ENCODE assay signal across 11 cellular contexts in genomic region chr9:124263800-124264426, GRCh38. TPM values are rescaled to one million over a fixed set of nuclear protein-coding genes. Genes with fewer than 3 reads are reported as not detected.
DNase-seq lines count a peak whose midpoint lies in the region; ATAC-seq and TF ChIP-seq lines count a peak whose summit lies in the region.
"Had no signal": no experiment of that assay in that cellular context is flagged by ENCODE, and none has a peak within 500 bp of the region (broad histone marks: within the 10 kb centered on the region; RNA-seq: fewer than 3 reads in every experiment).

No MANE protein-coding gene starts in this region.

- H3K27me3 ChIP-seq in RWPE2 (ENCODE audit: insufficient read depth, poor library complexity, severe bottlenecking) (no peaks in the 10 kb centered on the region), liver (ENCODE audit: control insufficient read depth in 4 of 4, insufficient read depth in 4 of 4, low read length in 3 of 4) (no peaks in the 10 kb centered on the region)

- no peak for DNase-seq in RWPE2 (ENCODE audit: low spot score)
- DNase-seq in stimulated activated naive B cell treated with anti-CD40 and anti-IgM and Interleukin-4, amounts not matched to agents 10 μg/mL and 1 μg/mL and 100 μg/mL, for 72 hours: no peak
- DNase-seq in NCI-H1694 treated with DMSO at 0.1 percent for 48 hours (lab: John Stamatoyannopoulos, UW): no peak
- DNase-seq: activated effector memory CD4-positive, alpha-beta T cell treated with anti-CD3 and anti-CD28 coated beads, Interleukin-2, amount 50 U/mL, for 16 hours; NCI-H1694; RPMI8226 had no signal

- H3K36me3 Mint-ChIP-seq in stimulated activated naive B cell treated with anti-CD40 and anti-IgM and Interleukin-4, amounts not matched to agents 10 μg/mL and 1 μg/mL and 100 μg/mL, for 72 hours: peaks cover 13 to 33% of the 10 kb centered on the region in 2 donors

- ATAC-seq in GM18873 (IDR thresholded peaks at IDR 0.05; ENCODE audit: low FRiP score, unreplicated experiment) (peak; percentile 42), RWPE2 (ENCODE audit: low read depth) (no peak), GM18517 (IDR thresholded peaks at IDR 0.05; ENCODE audit: unreplicated experiment) (no peak), HG02840 (IDR thresholded peaks at IDR 0.05; ENCODE audit: low FRiP score, unreplicated experiment) (no peak)
- ATAC-seq in stimulated activated naive B cell treated with anti-CD40 and anti-IgM and Interleukin-4, amounts not matched to agents 10 μg/mL and 1 μg/mL and 100 μg/mL, for 72 hours (replicated peaks): no peak

- WGBS in liver: 32% methylated on average over 22 of the region's 22 CpGs

- H3K27ac ChIP-seq in RWPE2 (ENCODE audit: poor library complexity, severe bottlenecking): peak overlapping the region; percentile 93
- H3K27ac ChIP-seq in liver (ENCODE audit: low read depth in 1 of 2, low read length in 2 of 2): peak overlapping the region; percentile 97 to 98
- H3K27ac ChIP-seq: VCaP had no signal

- H3K4me3 ChIP-seq in RWPE2 (ENCODE audit: severe bottlenecking): no peak overlapping the region
- H3K4me3 ChIP-seq in liver (ENCODE audit: low read depth in 1 of 3, low read length in 3 of 3): no peak overlapping the region

- H3K36me3 ChIP-seq in RWPE2 (ENCODE audit: low read depth) (peaks cover 28% of the 10 kb centered on the region), liver (ENCODE audit: control insufficient read depth in 4 of 4, insufficient read depth in 3 of 4, low read depth in 1 of 4, low read length in 3 of 4) (no peaks in the 10 kb centered on the region)

- no peak overlapping the region for H3K4me3 Mint-ChIP-seq in stimulated activated naive B cell treated with anti-CD40 and anti-IgM and Interleukin-4, amounts not matched to agents 10 μg/mL and 1 μg/mL and 100 μg/mL, for 72 hours

- H3K4me1 ChIP-seq in RWPE2 (ENCODE audit: insufficient read depth, poor library complexity, severe bottlenecking): peaks cover 52% of the 10 kb centered on the region
- H3K4me1 ChIP-seq in liver (ENCODE audit: control insufficient read depth in 4 of 4, insufficient read depth in 4 of 4, low read length in 3 of 4): peaks cover 21 to 74% (median 48%) of the 10 kb centered on the region in 4 donors

- no peaks in the 10 kb centered on the region for H3K9me3 ChIP-seq in RWPE2 (ENCODE audit: severe bottlenecking)
- H3K9me3 ChIP-seq in liver (ENCODE audit: control insufficient read depth in 4 of 4, low read length in 3 of 4): no peaks in the 10 kb centered on the region

- H3K9ac ChIP-seq in liver (ENCODE audit: low read depth in 1 of 2, low read length in 2 of 2): peak overlapping the region in 1 of 2 donors; percentile 66

- H3K4me1 Mint-ChIP-seq in stimulated activated naive B cell treated with anti-CD40 and anti-IgM and Interleukin-4, amounts not matched to agents 10 μg/mL and 1 μg/mL and 100 μg/mL, for 72 hours: peaks cover 61 to 97% of the 10 kb centered on the region in 2 donors

- peak in 1 of 2 donors; percentile 29 for TF ChIP-seq RAD21 in liver (IDR thresholded peaks at IDR 0.05)

- peak overlapping the region; percentile 84 for H3K27ac Mint-ChIP-seq in stimulated activated naive B cell treated with anti-CD40 and anti-IgM and Interleukin-4, amounts not matched to agents 10 μg/mL and 1 μg/mL and 100 μg/mL, for 72 hours

- H3K9me3 Mint-ChIP-seq in stimulated activated naive B cell treated with anti-CD40 and anti-IgM and Interleukin-4, amounts not matched to agents 10 μg/mL and 1 μg/mL and 100 μg/mL, for 72 hours: no peaks in the 10 kb centered on the region

- TF ChIP-seq CTCF in RWPE2 (IDR thresholded peaks at IDR 0.05; ENCODE audit: poor library complexity, severe bottlenecking) (no peak), liver (IDR thresholded peaks at IDR 0.05; ENCODE audit: low read depth, low read length, missing input control) (no peak)

- H3K27me3 Mint-ChIP-seq in stimulated activated naive B cell treated with anti-CD40 and anti-IgM and Interleukin-4, amounts not matched to agents 10 μg/mL and 1 μg/mL and 100 μg/mL, for 72 hours: no peaks in the 10 kb centered on the region

TF ChIP-seq in liver, 16 proteins besides CTCF, POLR2A, EP300 and RAD21:
- no peak for TF ChIP-seq ATF3 (IDR thresholded peaks at IDR 0.05)
- peak; percentile 5 to 19 for TF ChIP-seq HNF4A (conservative IDR thresholded peaks at IDR 0.05)
- peak in 1 of 2 donors; percentile 7 for TF ChIP-seq RXRA (IDR thresholded peaks at IDR 0.05)
- TF ChIP-seq SP1 (IDR thresholded peaks at IDR 0.05): peak; percentile 22
- TF ChIP-seq, protein P1, sequence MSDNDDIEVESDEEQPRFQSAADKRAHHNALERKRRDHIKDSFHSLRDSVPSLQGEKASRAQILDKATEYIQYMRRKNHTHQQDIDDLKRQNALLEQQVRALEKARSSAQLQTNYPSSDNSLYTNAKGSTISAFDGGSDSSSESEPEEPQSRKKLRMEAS (IDR thresholded peaks at IDR 0.05): peak; percentile 34
- TF ChIP-seq, protein P2, sequence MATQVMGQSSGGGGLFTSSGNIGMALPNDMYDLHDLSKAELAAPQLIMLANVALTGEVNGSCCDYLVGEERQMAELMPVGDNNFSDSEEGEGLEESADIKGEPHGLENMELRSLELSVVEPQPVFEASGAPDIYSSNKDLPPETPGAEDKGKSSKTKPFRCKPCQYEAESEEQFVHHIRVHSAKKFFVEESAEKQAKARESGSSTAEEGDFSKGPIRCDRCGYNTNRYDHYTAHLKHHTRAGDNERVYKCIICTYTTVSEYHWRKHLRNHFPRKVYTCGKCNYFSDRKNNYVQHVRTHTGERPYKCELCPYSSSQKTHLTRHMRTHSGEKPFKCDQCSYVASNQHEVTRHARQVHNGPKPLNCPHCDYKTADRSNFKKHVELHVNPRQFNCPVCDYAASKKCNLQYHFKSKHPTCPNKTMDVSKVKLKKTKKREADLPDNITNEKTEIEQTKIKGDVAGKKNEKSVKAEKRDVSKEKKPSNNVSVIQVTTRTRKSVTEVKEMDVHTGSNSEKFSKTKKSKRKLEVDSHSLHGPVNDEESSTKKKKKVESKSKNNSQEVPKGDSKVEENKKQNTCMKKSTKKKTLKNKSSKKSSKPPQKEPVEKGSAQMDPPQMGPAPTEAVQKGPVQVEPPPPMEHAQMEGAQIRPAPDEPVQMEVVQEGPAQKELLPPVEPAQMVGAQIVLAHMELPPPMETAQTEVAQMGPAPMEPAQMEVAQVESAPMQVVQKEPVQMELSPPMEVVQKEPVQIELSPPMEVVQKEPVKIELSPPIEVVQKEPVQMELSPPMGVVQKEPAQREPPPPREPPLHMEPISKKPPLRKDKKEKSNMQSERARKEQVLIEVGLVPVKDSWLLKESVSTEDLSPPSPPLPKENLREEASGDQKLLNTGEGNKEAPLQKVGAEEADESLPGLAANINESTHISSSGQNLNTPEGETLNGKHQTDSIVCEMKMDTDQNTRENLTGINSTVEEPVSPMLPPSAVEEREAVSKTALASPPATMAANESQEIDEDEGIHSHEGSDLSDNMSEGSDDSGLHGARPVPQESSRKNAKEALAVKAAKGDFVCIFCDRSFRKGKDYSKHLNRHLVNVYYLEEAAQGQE (IDR thresholded peaks at IDR 0.05): no peak
- no peak for TF ChIP-seq GABPA (IDR thresholded peaks at IDR 0.05 in 1 of 2, conservative IDR thresholded peaks at IDR 0.05 in 1 of 2)

RNA-seq across cellular contexts. Expression of gene NEK6, which starts 6.2 kb away (rescaled TPM):
- 10 to 100 TPM; 36.4 to 48.5 TPM for total RNA-seq in liver
- 10 to 100 TPM; 32.5 to 49.7 TPM for polyA plus RNA-seq in liver
